ENCODE assay signal across 10 cellular contexts in genomic region chrY:25621817-25622216, GRCh38. TPM values are rescaled to one million over a fixed set of nuclear protein-coding genes. Genes with fewer than 3 reads are reported as not detected.
"Had no signal": no experiment of that assay in that cellular context is flagged by ENCODE, and none has a peak within 500 bp of the region (broad histone marks: within the 10 kb centered on the region; RNA-seq: fewer than 3 reads in every experiment).

Gene CDY1 (plus strand): TSS chrY:25622117. CDS start chrY:25622443, 326 bp downstream.

RNA-seq across cellular contexts. Expression of gene CDY1, which starts in this region (rescaled TPM):
- polyA plus RNA-seq: naive thymus-derived CD4-positive, alpha-beta T cell; naive thymus-derived CD8-positive, alpha-beta T cell; neural cell; ovary; pancreas; psoas muscle; right cardiac atrium; sigmoid colon; smooth muscle cell; spleen had no signal
